ENCODE assay signal across 14 cellular contexts in genomic region chr6:169854083-169854725, GRCh38.
"Had no signal": no experiment of that assay in that cellular context is flagged by ENCODE, and none has a peak within 500 bp of the region (broad histone marks: within the 10 kb centered on the region; RNA-seq: fewer than 3 reads in every experiment).

No MANE protein-coding gene starts in this region.

- H2AFZ ChIP-seq: neural progenitor cell, parathyroid adenoma had no signal

- H3K36me3 ChIP-seq: gastrocnemius medialis, heart left ventricle, neural progenitor cell had no signal

- DNase-seq: activated CD4-positive, alpha-beta T cell treated with anti-CD3 and anti-CD28 coated beads, Interleukin-2, amount 50 U/mL, for 48 hours; activated CD4-positive, CD25-positive, alpha-beta regulatory T cell treated with anti-CD3 and anti-CD28 coated beads, Interleukin-2, amount 50 U/mL, for 72 hours; activated naive CD4-positive, alpha-beta T cell; cerebellar nuclear complex; gastrocnemius medialis; mammary epithelial cell; naive B cell; SK-N-SH; T-cell; T-helper 9 cell had no signal

- H3K9ac ChIP-seq: neural progenitor cell, parathyroid adenoma, SK-N-SH had no signal

- ATAC-seq: gastrocnemius medialis, heart left ventricle, T-cell had no signal

- H3K27me3 ChIP-seq: gastrocnemius medialis, heart left ventricle, neural progenitor cell had no signal

- H3K27ac ChIP-seq: neural progenitor cell, parathyroid adenoma, skin epidermis had no signal

- H3K4me2 ChIP-seq: neural progenitor cell, SK-N-SH had no signal

- H3K9me3 ChIP-seq: gastrocnemius medialis, SK-N-SH had no signal

- H3K4me1 ChIP-seq: parathyroid adenoma had no signal

- H3K4me3 ChIP-seq: gastrocnemius medialis, heart left ventricle, neural progenitor cell, skin epidermis had no signal

- H3K79me2 ChIP-seq: parathyroid adenoma had no signal
